8 cellular contexts compared by ENCODE assay signal in genomic region chr20:1392693-1393506, GRCh38. TPM values are rescaled to one million over a fixed set of nuclear protein-coding genes. Genes with fewer than 3 reads are reported as not detected.
A peak's percentile ranks its signal among the peaks of the same experiment; 100 is the strongest.
DNase-seq lines count a peak whose midpoint lies in the region; ATAC-seq and TF ChIP-seq lines count a peak whose summit lies in the region.

Gene FKBP1A (minus strand): TSS chr20:1393054. CDS start chr20:1392998, 56 bp downstream.

- peak within 1 kb of the TSS; percentile 72 for H3K27ac ChIP-seq in suprapubic skin

- peak within 1 kb of the TSS; percentile 91 for H3K4me3 Mint-ChIP-seq in activated naive CD4-positive, alpha-beta T cell treated with anti-CD3 and anti-CD28 coated beads for 36 hours

- peaks cover 15% of the 10 kb centered on the region for H3K36me3 Mint-ChIP-seq in activated naive CD4-positive, alpha-beta T cell treated with anti-CD3 and anti-CD28 coated beads for 36 hours (ENCODE audit: low read depth)

- H3K4me3 ChIP-seq in NB4 (ENCODE audit: low read depth, low read length) (peak within 1 kb of the TSS; percentile 84), suprapubic skin (peak within 1 kb of the TSS; percentile 78)

- DNase-seq in GM04504 (ENCODE audit: low read depth) (peak; percentile 83), NB4 (ENCODE audit: low read depth) (peak; percentile 95), SK-N-DZ (ENCODE audit: low spot score) (peak; percentile 90), germinal center (ENCODE audit: low spot score) (peak; percentile 93), occipital lobe (lab: John Stamatoyannopoulos, UW) (peak; percentile 82), suprapubic skin (ENCODE audit: low spot score in 2 of 2) (peak; percentile 92 to 93)
- peak; percentile 92 for DNase-seq in activated naive CD4-positive, alpha-beta T cell treated with anti-CD3 and anti-CD28 coated beads for 36 hours

- no peaks in the 10 kb centered on the region for H3K27me3 Mint-ChIP-seq in activated naive CD4-positive, alpha-beta T cell treated with anti-CD3 and anti-CD28 coated beads for 36 hours (ENCODE audit: low read depth)

- no peaks in the 10 kb centered on the region for H3K36me3 ChIP-seq in suprapubic skin

- intact Hi-C loops in activated naive CD4-positive, alpha-beta T cell treated with anti-CD3 and anti-CD28 coated beads for 36 hours (cut with micrococcal nuclease): loop anchor here (1.0 to 2.0 kb wide), 6 partner anchors 42 to 275 kb away; partner anchors contain the start of genes NSFL1C, PSMF1 and RAD21L1

- H3K27ac Mint-ChIP-seq in activated naive CD4-positive, alpha-beta T cell treated with anti-CD3 and anti-CD28 coated beads for 36 hours: peak within 1 kb of the TSS; percentile 88

- H3K9me3 ChIP-seq in suprapubic skin: no peaks in the 10 kb centered on the region

- no peak for TF ChIP-seq CTCF in NB4 (IDR thresholded peaks at IDR 0.05; ENCODE audit: low read depth, low read length)
- TF ChIP-seq CTCF in suprapubic skin (IDR thresholded peaks at IDR 0.05): peak in 1 of 2 donors; percentile 25

- ATAC-seq in HG02571 (IDR thresholded peaks at IDR 0.05; ENCODE audit: unreplicated experiment): peak; percentile 80

- WGBS in suprapubic skin: 11% methylated on average over 2 of the region's 79 CpGs

- peaks cover 5% of the 10 kb centered on the region for H3K9me3 Mint-ChIP-seq in activated naive CD4-positive, alpha-beta T cell treated with anti-CD3 and anti-CD28 coated beads for 36 hours

- peaks cover 13% of the 10 kb centered on the region for H3K27me3 ChIP-seq in suprapubic skin

- peak; percentile 91 for TF ChIP-seq POLR2A in NB4 (IDR thresholded peaks at IDR 0.05; ENCODE audit: extremely low read depth, insufficient read length)
- peak in 1 of 2 donors; percentile 64 for TF ChIP-seq POLR2A in suprapubic skin (IDR thresholded peaks at IDR 0.05)

- H3K4me1 Mint-ChIP-seq in activated naive CD4-positive, alpha-beta T cell treated with anti-CD3 and anti-CD28 coated beads for 36 hours (ENCODE audit: low read depth): peaks cover 55% of the 10 kb centered on the region

- TF ChIP-seq EP300 in suprapubic skin (IDR thresholded peaks at IDR 0.05): no peak

- CTCF ChIA-PET in activated naive CD4-positive, alpha-beta T cell treated with anti-CD3 and anti-CD28 coated beads for 36 hours (lab: Charles Lee): interaction anchor here (1.5 kb wide), 1 partner anchor 16 kb away, joined by 4 read pairs; no protein-coding TSS in a partner anchor

- H3K4me1 ChIP-seq in suprapubic skin: peaks cover 53% of the 10 kb centered on the region

RNA-seq across cellular contexts. Expression of gene FKBP1A, which starts in this region (rescaled TPM):
- 103 and 106 TPM in 2 replicates for polyA plus RNA-seq in SK-N-DZ (2014; cell fraction: cytosol; rRNA removed)
- polyA plus RNA-seq in SK-N-DZ (2014; cell fraction: nucleus; rRNA removed): 74.1 and 89.2 TPM in 2 replicates
- 100 to 1,000 TPM; 232 to 237 TPM for total RNA-seq in activated naive CD4-positive, alpha-beta T cell treated with anti-CD3 and anti-CD28 coated beads for 36 hours
- total RNA-seq in occipital lobe: 79.4 TPM
- total RNA-seq in suprapubic skin: 100 to 1,000 TPM in 3 of 4 donors, 10 to 100 TPM in 1; 100.0 to 151 (median 115) TPM

Comparison
In these comparisons a context has a peak if more than half of its experiments do, and no peak if none do; other contexts are left out.
1. Peak in every context shown above with its lines: DNase-seq, ATAC-seq, H3K4me3 ChIP-seq and H3K27ac ChIP-seq.